8 cellular contexts compared by ENCODE assay signal in the genomic region with DNA sequence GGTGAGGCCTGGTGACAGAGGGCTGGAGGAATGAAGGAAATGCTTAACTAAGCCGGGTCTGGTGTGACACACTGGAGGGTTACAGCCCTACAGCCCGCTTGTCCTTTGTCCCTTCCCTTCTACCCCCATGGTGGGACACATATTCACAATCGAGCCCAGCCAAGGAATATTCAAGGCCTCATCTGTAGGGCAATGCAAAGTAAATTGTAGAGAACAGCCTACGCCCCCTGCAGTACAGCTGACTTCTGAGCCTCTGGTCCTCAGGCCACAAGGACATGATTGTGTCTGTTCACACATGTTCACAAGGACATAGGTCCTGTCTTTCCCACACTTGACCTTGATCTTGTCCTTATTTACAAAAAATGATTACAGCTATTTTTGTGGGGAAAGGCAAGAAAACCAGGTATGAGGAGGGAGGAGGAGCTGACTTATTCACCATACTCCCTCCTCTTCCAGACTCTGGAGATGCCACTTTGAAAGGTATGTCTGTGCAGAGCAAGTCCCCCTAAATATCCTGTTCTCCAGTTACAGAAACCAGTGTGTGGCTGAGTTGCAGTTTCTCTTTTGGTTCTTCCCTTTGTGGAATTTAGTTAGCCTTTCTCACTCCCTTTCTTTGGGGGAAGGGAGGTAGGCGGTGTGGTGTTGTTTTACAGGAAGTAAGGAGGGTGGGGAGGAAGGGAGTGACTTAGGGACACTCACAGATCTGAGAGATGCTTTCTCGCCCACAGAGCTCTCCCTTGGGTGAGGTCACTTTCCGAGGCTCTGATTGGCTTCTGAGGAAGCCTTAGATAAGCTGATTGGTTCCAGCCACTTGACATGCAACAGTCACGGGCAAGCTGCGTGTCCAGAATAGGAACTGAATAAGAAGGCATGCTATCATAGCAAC. TPM values are rescaled to one million over a fixed set of nuclear protein-coding genes. Genes with fewer than 3 reads are reported as not detected.
DNase-seq lines count a peak whose midpoint lies in the region; TF ChIP-seq lines count a peak whose summit lies in the region.

No MANE protein-coding gene starts in this region.

- 0 out of 2 replicates have a peak, but pooled peaks cover 6% of the 10 kb centered on the region for H3F3A ChIP-seq in OCI-LY1 (ENCODE audit: insufficient read depth, low read length)

- no peaks in the 10 kb centered on the region for H4K20me1 ChIP-seq in OCI-LY1 (ENCODE audit: insufficient read depth, low read length)

- H3K27ac ChIP-seq in OCI-LY1 (ENCODE audit: low read depth, low read length, poor library complexity, severe bottlenecking) (peak overlapping the region; percentile 96), esophagus (ENCODE audit: low read depth in 2 of 2, low read length in 1 of 2) (peak overlapping the region; percentile 93 to 98), mucosa of rectum (ENCODE audit: low read depth in 2 of 2, low read length in 2 of 2) (peak overlapping the region; percentile 97 to 99)

- H3K9ac ChIP-seq in OCI-LY1 (ENCODE audit: low read length): peak overlapping the region; percentile 58
- H3K9ac ChIP-seq in mucosa of rectum (ENCODE audit: low read depth in 1 of 2, low read length in 2 of 2): peak overlapping the region; percentile 84 to 86

- H3K4me1 ChIP-seq in OCI-LY1 (ENCODE audit: insufficient read depth, low read length, severe bottlenecking): peaks cover 56% of the 10 kb centered on the region
- H3K4me1 ChIP-seq in esophagus (ENCODE audit: control insufficient read depth in 2 of 2, insufficient read depth in 2 of 2, low read length in 1 of 2): peaks cover 2 to 8% of the 10 kb centered on the region in 2 donors
- H3K4me1 ChIP-seq in mucosa of rectum (ENCODE audit: control insufficient read depth in 2 of 2, insufficient read depth in 2 of 2, low read length in 2 of 2): peaks cover 53 to 58% of the 10 kb centered on the region in 2 donors

- no peaks in the 10 kb centered on the region for H3K9me3 ChIP-seq in OCI-LY1 (ENCODE audit: low read length)
- H3K9me3 ChIP-seq in esophagus (ENCODE audit: control insufficient read depth in 2 of 2, insufficient read depth in 1 of 2, low read depth in 1 of 2, low read length in 1 of 2): no peaks in the 10 kb centered on the region
- H3K9me3 ChIP-seq in mucosa of rectum (ENCODE audit: control insufficient read depth in 2 of 2, low read length in 2 of 2): no peaks in the 10 kb centered on the region

- H3K27me3 ChIP-seq in OCI-LY1 (ENCODE audit: insufficient read depth, low read length): no peaks in the 10 kb centered on the region
- no peaks in the 10 kb centered on the region for H3K27me3 ChIP-seq in esophagus (ENCODE audit: control insufficient read depth in 1 of 2, insufficient read depth in 2 of 2, low read length in 2 of 2)
- H3K27me3 ChIP-seq in mucosa of rectum (ENCODE audit: control insufficient read depth in 2 of 2, insufficient read depth in 2 of 2, low read length in 2 of 2): no peaks in the 10 kb centered on the region

- peaks cover 5% of the 10 kb centered on the region; the same call in 1 of the 2 replicates for H3K36me3 ChIP-seq in OCI-LY1 (ENCODE audit: insufficient read depth, low read length)
- H3K36me3 ChIP-seq in esophagus (ENCODE audit: control insufficient read depth in 2 of 2, insufficient read depth in 2 of 2, low read length in 1 of 2): peaks cover 2 to 7% of the 10 kb centered on the region in 2 donors
- H3K36me3 ChIP-seq in mucosa of rectum (ENCODE audit: control insufficient read depth in 2 of 2, insufficient read depth in 2 of 2, low read length in 2 of 2): no peaks in the 10 kb centered on the region

- 5 to 10% methylated on average over 9 of the region's 9 CpGs for WGBS in esophagus, 2 donors

- TF ChIP-seq CTCF in GM20000 (IDR thresholded peaks at IDR 0.05; ENCODE audit: extremely low read depth, missing control alignments): peak; percentile 10
- peak; percentile 64 for TF ChIP-seq CTCF in OCI-LY1 (IDR thresholded peaks at IDR 0.05; ENCODE audit: low read length)

- peak overlapping the region; percentile 36 for H3K4me3 ChIP-seq in OCI-LY1 (ENCODE audit: low read depth, low read length, poor library complexity, severe bottlenecking)
- peak overlapping the region in 1 of 2 donors; percentile 22 for H3K4me3 ChIP-seq in esophagus (ENCODE audit: low read depth in 1 of 2, low read length in 2 of 2)
- peak overlapping the region; percentile 54 to 69 for H3K4me3 ChIP-seq in mucosa of rectum (ENCODE audit: low read length in 2 of 2)

- H2AFZ ChIP-seq in OCI-LY1 (ENCODE audit: low read length): no peak overlapping the region

- H3K9me2 ChIP-seq in OCI-LY1 (ENCODE audit: low read depth, low read length): no peaks in the 10 kb centered on the region

- peak overlapping the region; percentile 64 for H3K4me2 ChIP-seq in OCI-LY1 (ENCODE audit: low read length)

- DNase-seq in CMK (ENCODE audit: low read depth): peak; percentile 100
- peak; percentile 89 for DNase-seq in GM20000 (ENCODE audit: low spot score)
- DNase-seq in HPDE6-E6E7 (ENCODE audit: extremely low spot score): peak; percentile 92
- peak; percentile 51 for DNase-seq in activated T-cell treated with anti-CD3 and anti-CD28 coated beads for 1 hour (ENCODE audit: low read depth)
- DNase-seq in stimulated activated CD8-positive, alpha-beta memory T cell treated with anti-CD3 and anti-CD28 coated beads, Interleukin-7, amount 100 ng/mL, for 4 hours (ENCODE audit: low read depth in 2 of 2): peak; percentile 69 to 80

- no peaks in the 10 kb centered on the region for H3K79me2 ChIP-seq in OCI-LY1 (ENCODE audit: insufficient read depth, low read length)

RNA-seq across cellular contexts. Expression of gene POLR3GL, which starts 14.6 kb away (rescaled TPM):
- 10 to 100 TPM; 12.8 to 13.7 TPM for polyA plus RNA-seq in esophagus

RNA-seq across cellular contexts. Expression of gene ANKRD34A, which starts 14.7 kb away (rescaled TPM):
- polyA plus RNA-seq in esophagus: under 1 TPM; 0.27 to 0.47 TPM

RNA-seq across cellular contexts. Expression of gene TXNIP, which starts 17.3 kb away (rescaled TPM):
- polyA plus RNA-seq in esophagus: 100 to 1,000 TPM in 1 of 2 donors, 10 to 100 TPM in 1; 77.5 to 235 TPM

RNA-seq across cellular contexts. Expression of gene LIX1L, which starts 21.3 kb away (rescaled TPM):
- 1 to 10 TPM; 2.1 to 2.9 TPM for polyA plus RNA-seq in esophagus

RNA-seq across cellular contexts. Expression of gene HJV, which starts 42.4 kb away (rescaled TPM):
- not detected for polyA plus RNA-seq in esophagus
